Comparison of ENCODE assay signal across 1 cellular context in genomic region chr3:33074217-33075067, GRCh38.
TF ChIP-seq lines count a peak whose summit lies in the region.

No MANE protein-coding gene starts in this region.

TF ChIP-seq in K562, 482 proteins besides CTCF, POLR2A, EP300 and RAD21 (continued from another document and continues in another):
- TF ChIP-seq, protein P1, sequence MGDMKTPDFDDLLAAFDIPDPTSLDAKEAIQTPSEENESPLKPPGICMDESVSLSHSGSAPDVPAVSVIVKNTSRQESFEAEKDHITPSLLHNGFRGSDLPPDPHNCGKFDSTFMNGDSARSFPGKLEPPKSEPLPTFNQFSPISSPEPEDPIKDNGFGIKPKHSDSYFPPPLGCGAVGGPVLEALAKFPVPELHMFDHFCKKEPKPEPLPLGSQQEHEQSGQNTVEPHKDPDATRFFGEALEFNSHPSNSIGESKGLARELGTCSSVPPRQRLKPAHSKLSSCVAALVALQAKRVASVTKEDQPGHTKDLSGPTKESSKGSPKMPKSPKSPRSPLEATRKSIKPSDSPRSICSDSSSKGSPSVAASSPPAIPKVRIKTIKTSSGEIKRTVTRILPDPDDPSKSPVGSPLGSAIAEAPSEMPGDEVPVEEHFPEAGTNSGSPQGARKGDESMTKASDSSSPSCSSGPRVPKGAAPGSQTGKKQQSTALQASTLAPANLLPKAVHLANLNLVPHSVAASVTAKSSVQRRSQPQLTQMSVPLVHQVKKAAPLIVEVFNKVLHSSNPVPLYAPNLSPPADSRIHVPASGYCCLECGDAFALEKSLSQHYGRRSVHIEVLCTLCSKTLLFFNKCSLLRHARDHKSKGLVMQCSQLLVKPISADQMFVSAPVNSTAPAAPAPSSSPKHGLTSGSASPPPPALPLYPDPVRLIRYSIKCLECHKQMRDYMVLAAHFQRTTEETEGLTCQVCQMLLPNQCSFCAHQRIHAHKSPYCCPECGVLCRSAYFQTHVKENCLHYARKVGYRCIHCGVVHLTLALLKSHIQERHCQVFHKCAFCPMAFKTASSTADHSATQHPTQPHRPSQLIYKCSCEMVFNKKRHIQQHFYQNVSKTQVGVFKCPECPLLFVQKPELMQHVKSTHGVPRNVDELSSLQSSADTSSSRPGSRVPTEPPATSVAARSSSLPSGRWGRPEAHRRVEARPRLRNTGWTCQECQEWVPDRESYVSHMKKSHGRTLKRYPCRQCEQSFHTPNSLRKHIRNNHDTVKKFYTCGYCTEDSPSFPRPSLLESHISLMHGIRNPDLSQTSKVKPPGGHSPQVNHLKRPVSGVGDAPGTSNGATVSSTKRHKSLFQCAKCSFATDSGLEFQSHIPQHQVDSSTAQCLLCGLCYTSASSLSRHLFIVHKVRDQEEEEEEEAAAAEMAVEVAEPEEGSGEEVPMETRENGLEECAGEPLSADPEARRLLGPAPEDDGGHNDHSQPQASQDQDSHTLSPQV (IDR thresholded peaks at IDR 0.05), result peak; percentile 45; the same call in 1 of the 2 replicates
- TF ChIP-seq FOXJ3 (CRISPR knock-in tag; IDR thresholded peaks at IDR 0.05), result no peak
- peak; percentile 24; the same call in 1 of the 2 replicates for TF ChIP-seq SMARCA4 (IDR thresholded peaks at IDR 0.05)
- TF ChIP-seq, protein P2, sequence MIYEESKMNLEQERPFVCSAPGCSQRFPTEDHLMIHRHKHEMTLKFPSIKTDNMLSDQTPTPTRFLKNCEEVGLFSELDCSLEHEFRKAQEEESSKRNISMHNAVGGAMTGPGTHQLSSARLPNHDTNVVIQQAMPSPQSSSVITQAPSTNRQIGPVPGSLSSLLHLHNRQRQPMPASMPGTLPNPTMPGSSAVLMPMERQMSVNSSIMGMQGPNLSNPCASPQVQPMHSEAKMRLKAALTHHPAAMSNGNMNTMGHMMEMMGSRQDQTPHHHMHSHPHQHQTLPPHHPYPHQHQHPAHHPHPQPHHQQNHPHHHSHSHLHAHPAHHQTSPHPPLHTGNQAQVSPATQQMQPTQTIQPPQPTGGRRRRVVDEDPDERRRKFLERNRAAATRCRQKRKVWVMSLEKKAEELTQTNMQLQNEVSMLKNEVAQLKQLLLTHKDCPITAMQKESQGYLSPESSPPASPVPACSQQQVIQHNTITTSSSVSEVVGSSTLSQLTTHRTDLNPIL (CRISPR knock-in tag; IDR thresholded peaks at IDR 0.05), result no peak
- TF ChIP-seq CBX3 (IDR thresholded peaks at IDR 0.05; ENCODE audit: borderline replicate concordance in 1 of 2, low read length in 2 of 2), result peak in 1 of 2 experiments; percentile 81; a peak in 1 of 3 replicates
- TF ChIP-seq SP1 (CRISPR knock-in tag; IDR thresholded peaks at IDR 0.05), result peak; percentile 44; the same call in 1 of the 2 replicates
- TF ChIP-seq, protein P3, sequence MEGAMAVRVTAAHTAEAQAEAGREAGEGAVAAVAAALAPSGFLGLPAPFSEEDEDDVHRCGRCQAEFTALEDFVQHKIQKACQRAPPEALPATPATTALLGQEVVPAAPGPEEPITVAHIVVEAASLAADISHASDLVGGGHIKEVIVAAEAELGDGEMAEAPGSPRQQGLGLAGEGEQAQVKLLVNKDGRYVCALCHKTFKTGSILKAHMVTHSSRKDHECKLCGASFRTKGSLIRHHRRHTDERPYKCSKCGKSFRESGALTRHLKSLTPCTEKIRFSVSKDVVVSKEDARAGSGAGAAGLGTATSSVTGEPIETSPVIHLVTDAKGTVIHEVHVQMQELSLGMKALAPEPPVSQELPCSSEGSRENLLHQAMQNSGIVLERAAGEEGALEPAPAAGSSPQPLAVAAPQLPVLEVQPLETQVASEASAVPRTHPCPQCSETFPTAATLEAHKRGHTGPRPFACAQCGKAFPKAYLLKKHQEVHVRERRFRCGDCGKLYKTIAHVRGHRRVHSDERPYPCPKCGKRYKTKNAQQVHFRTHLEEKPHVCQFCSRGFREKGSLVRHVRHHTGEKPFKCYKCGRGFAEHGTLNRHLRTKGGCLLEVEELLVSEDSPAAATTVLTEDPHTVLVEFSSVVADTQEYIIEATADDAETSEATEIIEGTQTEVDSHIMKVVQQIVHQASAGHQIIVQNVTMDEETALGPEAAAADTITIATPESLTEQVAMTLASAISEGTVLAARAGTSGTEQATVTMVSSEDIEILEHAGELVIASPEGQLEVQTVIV (CRISPR knock-in tag; IDR thresholded peaks at IDR 0.05; ENCODE audit: borderline replicate concordance), result no peak
- TF ChIP-seq MYNN (IDR thresholded peaks at IDR 0.05), result 0 out of 2 replicates have a peak, but pooled peaks have one; percentile 64
- no peak for TF ChIP-seq MYNN (CRISPR knock-in tag; IDR thresholded peaks at IDR 0.05)
- no peak for TF ChIP-seq SLC30A9 (CRISPR knock-in tag; IDR thresholded peaks at IDR 0.05)
- TF ChIP-seq NBN (IDR thresholded peaks at IDR 0.05; ENCODE audit: low read depth), result 0 out of 2 replicates have a peak, but pooled peaks have one; percentile 28
- TF ChIP-seq SUPT5H (IDR thresholded peaks at IDR 0.05), result no peak
- TF ChIP-seq NR2C2 (CRISPR knock-in tag; IDR thresholded peaks at IDR 0.05), result no peak
- no peak for TF ChIP-seq NR2C2 (tag; IDR thresholded peaks at IDR 0.05)
- TF ChIP-seq NR1H2 (CRISPR knock-in tag; IDR thresholded peaks at IDR 0.05), result no peak
- TF ChIP-seq FOXM1 (IDR thresholded peaks at IDR 0.05; ENCODE audit: low read depth), result peak; percentile 40; the same call in 1 of the 2 replicates
- no peak for TF ChIP-seq FOXM1 (CRISPR knock-in tag; IDR thresholded peaks at IDR 0.05; ENCODE audit: low read depth)
- TF ChIP-seq MYBL2 (IDR thresholded peaks at IDR 0.05; ENCODE audit: low read depth), result peak; percentile 44; the same call in 1 of the 2 replicates
- no peak for TF ChIP-seq MYBL2 (CRISPR knock-in tag; IDR thresholded peaks at IDR 0.05; ENCODE audit: borderline replicate concordance)
- TF ChIP-seq ETS2 (tag; IDR thresholded peaks at IDR 0.05; ENCODE audit: borderline replicate concordance, poor library complexity, severe bottlenecking), result no peak
- TF ChIP-seq SP2 (IDR thresholded peaks at IDR 0.05; ENCODE audit: extremely low read depth, low read depth, low read length, poor library complexity, severe bottlenecking), result no peak
- no peak for TF ChIP-seq EWSR1 (IDR thresholded peaks at IDR 0.05; ENCODE audit: borderline replicate concordance, low read depth, partially characterized antibody)
- TF ChIP-seq THRAP3 (IDR thresholded peaks at IDR 0.05; ENCODE audit: borderline replicate concordance), result no peak
- TF ChIP-seq ZNF699 (CRISPR knock-in tag; IDR thresholded peaks at IDR 0.05; ENCODE audit: insufficient replicate concordance), result no peak
- TF ChIP-seq PHF8 (IDR thresholded peaks at IDR 0.05; ENCODE audit: borderline replicate concordance, low read length), result no peak
- no peak for TF ChIP-seq MXI1 (IDR thresholded peaks at IDR 0.05; ENCODE audit: low read depth, low read length)
- TF ChIP-seq SIX5 (IDR thresholded peaks at IDR 0.05; ENCODE audit: borderline replicate concordance in 1 of 2, insufficient read depth in 1 of 2, low read depth in 1 of 2, low read length in 2 of 2), result no peak
- no peak for TF ChIP-seq MAFF (IDR thresholded peaks at IDR 0.05; ENCODE audit: low read length)
- TF ChIP-seq HNRNPUL1 (IDR thresholded peaks at IDR 0.05; ENCODE audit: low read length), result no peak
- TF ChIP-seq NFATC3 (IDR thresholded peaks at IDR 0.05), result no peak
- no peak for TF ChIP-seq FOXA1 (IDR thresholded peaks at IDR 0.05; ENCODE audit: borderline replicate concordance)
- no peak for TF ChIP-seq NR3C1 (CRISPR knock-in tag; IDR thresholded peaks at IDR 0.05)
- TF ChIP-seq HDAC1 (IDR thresholded peaks at IDR 0.05), result no peak
- TF ChIP-seq PTTG1 (tag; IDR thresholded peaks at IDR 0.05; ENCODE audit: low read depth), result no peak
- TF ChIP-seq BHLHE40 (IDR thresholded peaks at IDR 0.05; ENCODE audit: low read length), result peak; percentile 34; the same call in 1 of the 2 replicates
- peak; percentile 43; the same call in 1 of the 2 replicates for TF ChIP-seq RUNX1 (IDR thresholded peaks at IDR 0.05; ENCODE audit: low read depth)
- TF ChIP-seq CTCFL (IDR thresholded peaks at IDR 0.05; ENCODE audit: borderline replicate concordance, insufficient read depth, low read depth, low read length, poor library complexity, severe bottlenecking), result peak; percentile 73
- no peak for TF ChIP-seq ZNF12 (CRISPR knock-in tag; IDR thresholded peaks at IDR 0.05)
- TF ChIP-seq, protein P4, sequence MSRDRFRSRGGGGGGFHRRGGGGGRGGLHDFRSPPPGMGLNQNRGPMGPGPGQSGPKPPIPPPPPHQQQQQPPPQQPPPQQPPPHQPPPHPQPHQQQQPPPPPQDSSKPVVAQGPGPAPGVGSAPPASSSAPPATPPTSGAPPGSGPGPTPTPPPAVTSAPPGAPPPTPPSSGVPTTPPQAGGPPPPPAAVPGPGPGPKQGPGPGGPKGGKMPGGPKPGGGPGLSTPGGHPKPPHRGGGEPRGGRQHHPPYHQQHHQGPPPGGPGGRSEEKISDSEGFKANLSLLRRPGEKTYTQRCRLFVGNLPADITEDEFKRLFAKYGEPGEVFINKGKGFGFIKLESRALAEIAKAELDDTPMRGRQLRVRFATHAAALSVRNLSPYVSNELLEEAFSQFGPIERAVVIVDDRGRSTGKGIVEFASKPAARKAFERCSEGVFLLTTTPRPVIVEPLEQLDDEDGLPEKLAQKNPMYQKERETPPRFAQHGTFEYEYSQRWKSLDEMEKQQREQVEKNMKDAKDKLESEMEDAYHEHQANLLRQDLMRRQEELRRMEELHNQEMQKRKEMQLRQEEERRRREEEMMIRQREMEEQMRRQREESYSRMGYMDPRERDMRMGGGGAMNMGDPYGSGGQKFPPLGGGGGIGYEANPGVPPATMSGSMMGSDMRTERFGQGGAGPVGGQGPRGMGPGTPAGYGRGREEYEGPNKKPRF (IDR thresholded peaks at IDR 0.05; ENCODE audit: low read depth, low read length), result no peak
- TF ChIP-seq KAT2B (IDR thresholded peaks at IDR 0.05; ENCODE audit: low read depth, low read length), result no peak
- TF ChIP-seq MYC (IDR thresholded peaks at IDR 0.05; ENCODE audit: low read depth, low read length), result peak; percentile 36; the same call in 1 of the 2 replicates
- no peak for TF ChIP-seq MYC (CRISPR knock-in tag; IDR thresholded peaks at IDR 0.05; ENCODE audit: borderline replicate concordance, low read depth)
- 0 out of 2 replicates have a peak, but pooled peaks have one; percentile 33 for TF ChIP-seq CHD2 (IDR thresholded peaks at IDR 0.05; ENCODE audit: low read depth, low read length)
- TF ChIP-seq PHF20 (IDR thresholded peaks at IDR 0.05; ENCODE audit: partially characterized antibody), result no peak
- TF ChIP-seq PYGO2 (tag; IDR thresholded peaks at IDR 0.05), result no peak
- TF ChIP-seq MLLT1 (IDR thresholded peaks at IDR 0.05), result no peak
- no peak for TF ChIP-seq ZNF197 (CRISPR knock-in tag; IDR thresholded peaks at IDR 0.05; ENCODE audit: low read depth)
- no peak for TF ChIP-seq SREBF2 (CRISPR knock-in tag; IDR thresholded peaks at IDR 0.05)
- TF ChIP-seq MTA1 (IDR thresholded peaks at IDR 0.05; ENCODE audit: borderline replicate concordance), result no peak
- no peak for TF ChIP-seq NEUROD1 (IDR thresholded peaks at IDR 0.05; ENCODE audit: borderline replicate concordance, low read depth, low read length, partially characterized antibody)
- no peak for TF ChIP-seq XRCC4 (IDR thresholded peaks at IDR 0.05; ENCODE audit: extremely low read depth, insufficient read depth, insufficient read length)
- no peak for TF ChIP-seq KLF1 (tag; IDR thresholded peaks at IDR 0.05)
- TF ChIP-seq, protein P5, sequence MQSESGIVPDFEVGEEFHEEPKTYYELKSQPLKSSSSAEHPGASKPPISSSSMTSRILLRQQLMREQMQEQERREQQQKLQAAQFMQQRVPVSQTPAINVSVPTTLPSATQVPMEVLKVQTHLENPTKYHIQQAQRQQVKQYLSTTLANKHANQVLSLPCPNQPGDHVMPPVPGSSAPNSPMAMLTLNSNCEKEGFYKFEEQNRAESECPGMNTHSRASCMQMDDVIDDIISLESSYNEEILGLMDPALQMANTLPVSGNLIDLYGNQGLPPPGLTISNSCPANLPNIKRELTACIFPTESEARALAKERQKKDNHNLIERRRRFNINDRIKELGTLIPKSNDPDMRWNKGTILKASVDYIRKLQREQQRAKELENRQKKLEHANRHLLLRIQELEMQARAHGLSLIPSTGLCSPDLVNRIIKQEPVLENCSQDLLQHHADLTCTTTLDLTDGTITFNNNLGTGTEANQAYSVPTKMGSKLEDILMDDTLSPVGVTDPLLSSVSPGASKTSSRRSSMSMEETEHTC (IDR thresholded peaks at IDR 0.05), result no peak
- no peak for TF ChIP-seq WHSC1 (IDR thresholded peaks at IDR 0.05; ENCODE audit: low read length)
- peak; percentile 94 for TF ChIP-seq SMC3 (conservative IDR thresholded peaks at IDR 0.05; ENCODE audit: insufficient read depth, low read depth, low read length)
- peak in 1 of 3 experiments; percentile 48 for TF ChIP-seq YY1 (IDR thresholded peaks at IDR 0.05; ENCODE audit: borderline replicate concordance in 1 of 3, control insufficient read depth in 1 of 3, extremely low read depth in 1 of 3, insufficient read depth in 3 of 3, insufficient read length in 1 of 3, insufficient replicate concordance in 2 of 3, low read depth in 1 of 3, low read length in 2 of 3)
- TF ChIP-seq DDX20 (tag; IDR thresholded peaks at IDR 0.05; ENCODE audit: low read depth), result no peak
- TF ChIP-seq ARID2 (IDR thresholded peaks at IDR 0.05), result peak; percentile 87; the same call in 1 of the 2 replicates
